ENCODE assay signal across 8 cellular contexts in genomic region chr12:77324416-77324762, GRCh38.
DNase-seq lines count a peak whose midpoint lies in the region; ATAC-seq and TF ChIP-seq lines count a peak whose summit lies in the region.

No MANE protein-coding gene starts in this region.

- no peak overlapping the region for H3K18ac ChIP-seq in IMR-90 (ENCODE audit: low read depth, low read length)

- no peak overlapping the region for H3K27ac ChIP-seq in IMR-90 (ENCODE audit: insufficient read depth, low read length)

- no peak for TF ChIP-seq RAD21 in IMR-90 (IDR thresholded peaks at IDR 0.05; ENCODE audit: low read length)

- H3K9me3 ChIP-seq in IMR-90 (ENCODE audit: control insufficient read depth, insufficient read depth, low read length), result no peaks in the 10 kb centered on the region

- ATAC-seq in IMR-90 (ENCODE audit: low read depth) (peak; percentile 55; the same call in 1 of the 2 replicates), GM21423 (IDR thresholded peaks at IDR 0.05; ENCODE audit: unreplicated experiment) (no peak), HG03439 (IDR thresholded peaks at IDR 0.05; ENCODE audit: unreplicated experiment) (no peak)

- H2AK9ac ChIP-seq in IMR-90 (replicated peaks; ENCODE audit: low read depth, low read length, poor library complexity), result peak overlapping the region; percentile 16

- H3K27me3 Mint-ChIP-seq in endothelial cell (ENCODE audit: unreplicated experiment), result no peaks in the 10 kb centered on the region
- H3K27me3 Mint-ChIP-seq in neural crest cell (ENCODE audit: low read depth), result peaks cover 54% of the 10 kb centered on the region

- H4K20me1 ChIP-seq in IMR-90 (ENCODE audit: insufficient read depth, low read length), result no peaks in the 10 kb centered on the region

- no TSS peak for BruUV-seq in IMR-90 (replicated peaks; lab: Mats Ljungman, UMichigan)

- intact Hi-C loops in IMR-90 (cut with micrococcal nuclease), result loop anchor here (5.0 kb wide), 3 partner anchors 172 to 277 kb away; partner anchors contain the start of gene E2F7

- H3K9me1 ChIP-seq in IMR-90 (ENCODE audit: insufficient read depth, low read length), result no peaks in the 10 kb centered on the region; the same call in 1 of the 2 replicates

- peak overlapping the region; percentile 96 for H2AFZ ChIP-seq in IMR-90 (replicated peaks; ENCODE audit: low read length, poor library complexity)

- H3K9me3 Mint-ChIP-seq in endothelial cell (ENCODE audit: unreplicated experiment) (no peaks in the 10 kb centered on the region), neural crest cell (no peaks in the 10 kb centered on the region)

- in situ Hi-C loops in IMR-90 (cut with MboI; ENCODE audit: low sequenced_read_pairs), result loop anchor here (10.0 kb wide), 1 partner anchor 280 kb away; no protein-coding TSS in a partner anchor

- POLR2A ChIA-PET in IMR-90 (lab: Charles Lee; ENCODE audit: unreplicated experiment), result no interaction called here

- no peak overlapping the region for H2BK15ac ChIP-seq in IMR-90 (ENCODE audit: low read depth, low read length)

- H3K9ac ChIP-seq in IMR-90 (ENCODE audit: low read depth, low read length), result peak overlapping the region; percentile 51

- peak overlapping the region; percentile 21; the same call in 1 of the 2 replicates for H2BK20ac ChIP-seq in IMR-90 (ENCODE audit: low read depth, low read length)

- peak overlapping the region; percentile 84 for H3K4me3 ChIP-seq in AG10803 (ENCODE audit: low read length)
- H3K4me3 ChIP-seq in IMR-90 (ENCODE audit: insufficient read depth, low read depth, low read length), result peak overlapping the region; percentile 55

- H3K56ac ChIP-seq in IMR-90 (ENCODE audit: extremely low read depth, insufficient read depth, low read length), result peak overlapping the region; percentile 27; the same call in 1 of the 2 replicates

- H3K4me2 ChIP-seq in IMR-90 (ENCODE audit: low read depth, low read length), result peak overlapping the region; percentile 94

- peaks cover 24% of the 10 kb centered on the region for H3K27me3 ChIP-seq in IMR-90 (ENCODE audit: control insufficient read depth, insufficient read depth, low read length)

- no peak overlapping the region for H4K91ac ChIP-seq in IMR-90 (ENCODE audit: insufficient read depth, low read depth, low read length)

- no peak overlapping the region for H3K23ac ChIP-seq in IMR-90 (ENCODE audit: low read depth, low read length)

- no peak overlapping the region; a peak in 1 of 4 replicates for H4K8ac ChIP-seq in IMR-90 (ENCODE audit: low read depth in 2 of 2, low read length in 2 of 2)

- H3K4ac ChIP-seq in IMR-90 (ENCODE audit: low read depth, low read length), result no peak overlapping the region

- no peak overlapping the region for H2AK5ac ChIP-seq in IMR-90 (ENCODE audit: low read depth, low read length)

- no peaks in the 10 kb centered on the region for H3K79me1 ChIP-seq in IMR-90 (ENCODE audit: low read depth in 1 of 2, low read length in 2 of 2)

- H3K36me3 Mint-ChIP-seq in endothelial cell (ENCODE audit: low read depth, unreplicated experiment), result no peaks in the 10 kb centered on the region
- no peaks in the 10 kb centered on the region for H3K36me3 Mint-ChIP-seq in neural crest cell (ENCODE audit: low read depth)

- no peak overlapping the region for H3K27ac Mint-ChIP-seq in endothelial cell (ENCODE audit: unreplicated experiment)
- H3K27ac Mint-ChIP-seq in neural crest cell (ENCODE audit: unreplicated experiment), result no peak overlapping the region

- H3K4me1 ChIP-seq in IMR-90 (ENCODE audit: control insufficient read depth, insufficient read depth, low read length), result no peaks in the 10 kb centered on the region

- CTCF ChIA-PET in IMR-90 (lab: Yijun Ruan, JAX), result interaction anchor here (0.6 to 1.4 kb wide), 7 partner anchors 9 to 313 kb away, joined by 3 to 6 read pairs (median 4); no protein-coding TSS in a partner anchor

- no peak overlapping the region for H4K5ac ChIP-seq in IMR-90 (ENCODE audit: low read depth, low read length)

- no peak for DNase-seq in AG10803 (ENCODE audit: low read depth)
- DNase-seq in IMR-90, result no peak
- DNase-seq in endothelial cell (ENCODE audit: low spot score), result no peak
- DNase-seq in neural crest cell (ENCODE audit: low read depth, low spot score), result no peak
- no peak for DNase-seq in effector CD8-positive, alpha-beta T cell (lab: John Stamatoyannopoulos, UW)
- no peak for DNase-seq in SHP77 treated with DMSO at 0.1 percent for 48 hours (lab: John Stamatoyannopoulos, UW)

- H3K4me3 Mint-ChIP-seq in endothelial cell (ENCODE audit: unreplicated experiment) (peak overlapping the region; percentile 81), neural crest cell (peak overlapping the region; percentile 81)

- H3K36me3 ChIP-seq in IMR-90 (ENCODE audit: control insufficient read depth, insufficient read depth, low read length), result no peaks in the 10 kb centered on the region

- no peak overlapping the region for H2BK5ac ChIP-seq in IMR-90 (ENCODE audit: low read depth, low read length, poor library complexity, severe bottlenecking)

- dilution Hi-C loops in IMR-90 (cut with HindIII; ENCODE audit: low sequenced_read_pairs, unreplicated experiment), result no loop called here

- H2BK120ac ChIP-seq in IMR-90 (ENCODE audit: low read depth, low read length), result peak overlapping the region; percentile 76

- no CpG with 5 or more reads among the region's 15 CpGs for WGBS in IMR-90 (ENCODE audit: extremely low coverage in 2 of 2, insufficient read length in 1 of 2), 2 experiments

- no peak for TF ChIP-seq POLR2A in IMR-90 (IDR thresholded peaks at IDR 0.05; ENCODE audit: low read depth, low read length)

- H3K4me1 Mint-ChIP-seq in endothelial cell (ENCODE audit: unreplicated experiment), result peaks cover 12% of the 10 kb centered on the region
- peaks cover 22% of the 10 kb centered on the region for H3K4me1 Mint-ChIP-seq in neural crest cell

- TF ChIP-seq CTCF in AG10803 (conservative IDR thresholded peaks at IDR 0.05; ENCODE audit: low read length), result no peak
- TF ChIP-seq CTCF in IMR-90 (conservative IDR thresholded peaks at IDR 0.05; ENCODE audit: low read depth, low read length), result no peak
- TF ChIP-seq CTCF in endothelial cell (IDR thresholded peaks at IDR 0.05; ENCODE audit: unreplicated experiment), result no peak
- TF ChIP-seq CTCF in neural crest cell (conservative IDR thresholded peaks at IDR 0.05), result no peak

- no peak overlapping the region; the same call in 1 of the 2 replicates for H3K14ac ChIP-seq in IMR-90 (replicated peaks; ENCODE audit: low read depth, low read length)

TF ChIP-seq in IMR-90, 13 proteins besides CTCF, POLR2A, EP300 and RAD21:
- TF ChIP-seq CEBPB (IDR thresholded peaks at IDR 0.05; ENCODE audit: low read depth, low read length) (no peak), MXI1 (IDR thresholded peaks at IDR 0.05; ENCODE audit: borderline replicate concordance, low read depth, low read length) (no peak), NFE2L2 (IDR thresholded peaks at IDR 0.05; ENCODE audit: low read depth, low read length) (no peak), CHD1 (IDR thresholded peaks at IDR 0.05; ENCODE audit: low read depth, low read length) (no peak)
